In the genomic region with DNA sequence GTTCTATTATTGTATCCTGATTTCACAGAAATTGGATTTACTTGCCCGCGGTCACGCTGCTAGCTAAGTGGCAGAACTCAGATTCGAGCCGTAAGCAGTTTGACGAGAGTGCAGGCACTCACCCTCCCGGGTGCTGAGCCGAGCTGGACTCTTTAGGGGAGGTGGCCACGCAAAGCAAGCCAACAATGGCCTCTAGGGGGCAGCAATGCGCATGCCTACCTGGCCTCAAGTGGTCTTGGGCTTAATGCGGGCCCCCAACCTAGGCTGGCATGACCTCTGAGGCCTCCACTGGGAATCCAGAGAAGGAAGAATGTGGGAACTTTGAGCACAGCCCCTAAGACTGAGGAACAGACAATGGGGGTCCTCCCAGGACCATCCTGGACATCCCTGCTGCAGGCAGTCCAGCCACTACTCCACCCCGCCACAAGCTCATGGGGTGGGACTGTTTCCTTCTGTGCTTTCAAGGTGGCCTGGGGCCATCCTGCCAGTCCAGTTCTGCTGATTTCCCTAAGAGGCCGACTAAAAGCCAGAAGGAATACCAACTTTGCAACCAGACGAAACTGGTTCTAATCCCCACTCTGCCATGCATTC, we compare ENCODE assay signal across 8 cellular contexts.
DNase-seq lines count a peak whose midpoint lies in the region; ATAC-seq and TF ChIP-seq lines count a peak whose summit lies in the region.

No MANE protein-coding gene starts in this region.

- no peaks in the 10 kb centered on the region for H3K4me1 ChIP-seq in vagina

- no peaks in the 10 kb centered on the region for H3K27me3 ChIP-seq in vagina

- peak; percentile 55 for DNase-seq in Daoy (ENCODE audit: low read depth)
- DNase-seq in NCI-H1694 treated with DMSO at 0.1 percent for 48 hours (lab: John Stamatoyannopoulos, UW) = peak; percentile 12
- DNase-seq in activated T-cell treated with anti-CD3 and anti-CD28 coated beads for 24 hours (ENCODE audit: low read depth) = peak; percentile 37
- DNase-seq in foreskin melanocyte = peak; percentile 14
- DNase-seq in posterior cingulate gyrus = peak in 8 of 10 donors; percentile 35 to 87 (median 54)
- DNase-seq in vagina (ENCODE audit: extremely low spot score in 2 of 2) = no peak
- DNase-seq in NCI-H446 (lab: John Stamatoyannopoulos, UW) = no peak

- peaks cover 0 to 26% of the 10 kb centered on the region in 2 donors for H3K36me3 ChIP-seq in vagina

- no peak overlapping the region for H3K4me3 ChIP-seq in vagina

- ATAC-seq in GM18868 (IDR thresholded peaks at IDR 0.05; ENCODE audit: unreplicated experiment) = no peak

- H3K9me3 ChIP-seq in vagina = no peaks in the 10 kb centered on the region

- TF ChIP-seq POLR2A in vagina (IDR thresholded peaks at IDR 0.05) = no peak

- peak; percentile 15 to 46 (median 41) for TF ChIP-seq CTCF in vagina (IDR thresholded peaks at IDR 0.05)

- intact Hi-C loops in posterior cingulate gyrus (cut with DNase I) = no loop called here
- intact Hi-C loops in vagina (cut with DNase I) = no loop called here

- no peak overlapping the region for H3K27ac ChIP-seq in vagina

Comparison
In these comparisons a context has a peak if more than half of its experiments do, and no peak if none do; other contexts are left out.
1. DNase-seq: peak in Daoy (single experiment), NCI-H1694 treated with DMSO at 0.1 percent for 48 hours (single experiment), activated T-cell treated with anti-CD3 and anti-CD28 coated beads for 24 hours (single experiment), foreskin melanocyte (single experiment) and posterior cingulate gyrus (8 of 10); none in vagina (0 of 2) and NCI-H446 (0 of 2).